In the genomic region with DNA sequence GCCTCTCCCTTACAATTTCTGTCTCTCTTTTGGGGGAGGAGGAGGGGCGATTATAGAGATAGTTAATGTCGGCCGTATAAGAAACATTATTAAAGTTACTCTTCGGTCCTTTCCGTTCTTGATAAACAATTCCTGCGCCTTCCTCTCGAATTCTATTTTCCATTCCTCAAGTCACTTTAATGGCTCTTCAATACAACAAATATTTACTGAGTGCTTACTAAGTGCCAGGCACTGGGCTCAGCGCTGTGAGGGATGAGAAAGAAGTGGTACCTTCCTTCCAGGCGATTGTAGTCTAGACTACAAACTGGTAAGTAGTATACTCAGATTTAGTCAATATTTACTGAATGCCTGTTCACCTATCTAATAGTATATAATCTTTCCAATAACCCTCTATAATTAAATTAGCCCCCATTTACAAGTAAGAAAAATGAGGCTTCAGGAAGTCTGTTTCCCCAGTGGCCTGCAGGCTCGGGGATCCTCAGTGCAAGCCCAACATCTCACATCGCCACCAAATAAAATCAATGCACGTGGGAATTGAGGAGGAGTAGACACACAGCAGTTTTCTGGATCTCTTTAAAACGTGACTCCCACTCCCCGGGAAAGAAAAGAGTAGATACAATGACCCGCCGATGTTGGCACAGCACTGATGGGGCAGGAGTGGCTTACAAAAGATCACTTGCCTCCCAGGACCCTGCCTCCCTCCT, we compare ENCODE assay signal across 8 cellular contexts. TPM values are rescaled to one million over a fixed set of nuclear protein-coding genes. Genes with fewer than 3 reads are reported as not detected.
DNase-seq lines count a peak whose midpoint lies in the region; ATAC-seq and TF ChIP-seq lines count a peak whose summit lies in the region.

No MANE protein-coding gene starts in this region.

- no peaks in the 10 kb centered on the region for H3K9me3 ChIP-seq in KOPT-K1 (ENCODE audit: insufficient read depth, low read length, poor library complexity, severe bottlenecking)

- peaks cover 0 to 4% of the 10 kb centered on the region in 2 donors for H3K27me3 Mint-ChIP-seq in natural killer cell (ENCODE audit: low read depth in 2 of 2)

- no peaks in the 10 kb centered on the region for H3K36me3 Mint-ChIP-seq in natural killer cell

- peaks cover 21 to 26% of the 10 kb centered on the region in 2 donors for H3K4me1 Mint-ChIP-seq in natural killer cell

- H3K4me3 ChIP-seq in choroid plexus epithelial cell (ENCODE audit: low read depth, low read length) = peak overlapping the region; percentile 60

- DNase-seq in choroid plexus epithelial cell (ENCODE audit: low read depth) (no peak), natural killer cell (no peak), NCI-H1048 (lab: John Stamatoyannopoulos, UW) (no peak)
- DNase-seq in stimulated activated CD8-positive, alpha-beta memory T cell treated with anti-CD3 and anti-CD28 coated beads, Interleukin-4, amount 100 ng/mL, for 48 hours = no peak
- no peak for DNase-seq in activated CD4-positive, alpha-beta T cell treated with anti-CD3 and anti-CD28 coated beads for 1 hour

- ATAC-seq in natural killer cell = no peak
- no peak for ATAC-seq in HG03442 (IDR thresholded peaks at IDR 0.05; ENCODE audit: unreplicated experiment)

- H3K27ac ChIP-seq in C4-2B (peak overlapping the region; percentile 72), KOPT-K1 (ENCODE audit: low read depth, low read length, poor library complexity, severe bottlenecking) (peak overlapping the region; percentile 51)

- no peaks in the 10 kb centered on the region for H3K36me3 ChIP-seq in KOPT-K1 (ENCODE audit: insufficient read depth, low read length)

- intact Hi-C loops in natural killer cell (cut with micrococcal nuclease) = no loop called here

- H3K9me3 Mint-ChIP-seq in natural killer cell = no peaks in the 10 kb centered on the region

- peak overlapping the region; percentile 76 to 88 for H3K27ac Mint-ChIP-seq in natural killer cell

- TF ChIP-seq CTCF in C4-2B (conservative IDR thresholded peaks at IDR 0.05) (no peak), choroid plexus epithelial cell (conservative IDR thresholded peaks at IDR 0.05; ENCODE audit: low read depth, low read length) (no peak), natural killer cell (IDR thresholded peaks at IDR 0.05) (no peak)

- peak overlapping the region; percentile 92 for H3K4me3 Mint-ChIP-seq in natural killer cell

RNA-seq across cellular contexts. Expression of a gene that starts 0.6 kb away (rescaled TPM):
- 1 to 10 TPM; 5.6 to 8.4 (median 7.7) TPM for total RNA-seq in natural killer cell

RNA-seq across cellular contexts. Expression of a gene that starts 1.8 kb away (rescaled TPM):
- total RNA-seq in natural killer cell = under 1 TPM in 1 of 3 donors, not detected in 2; 0.40 TPM

RNA-seq across cellular contexts. Expression of a gene that starts 28.9 kb away (rescaled TPM):
- 1 to 10 TPM; 4.4 to 6.9 (median 6.0) TPM for total RNA-seq in natural killer cell

RNA-seq across cellular contexts. Expression of a gene that starts 41.4 kb away (rescaled TPM):
- total RNA-seq in natural killer cell = not detected

RNA-seq across cellular contexts. Expression of a gene that starts 56.8 kb away (rescaled TPM):
- not detected for total RNA-seq in natural killer cell
